14 cellular contexts compared by ENCODE assay signal in genomic region chr6:78093861-78094360, GRCh38.
DNase-seq lines count a peak whose midpoint lies in the region; ATAC-seq, FAIRE-seq and TF ChIP-seq lines count a peak whose summit lies in the region.
"Had no signal": no experiment of that assay in that cellular context is flagged by ENCODE, and none has a peak within 500 bp of the region (broad histone marks: within the 10 kb centered on the region; RNA-seq: fewer than 3 reads in every experiment).

No MANE protein-coding gene starts in this region.

- no peak for ATAC-seq in HG03571 (IDR thresholded peaks at IDR 0.05; ENCODE audit: unreplicated experiment)

- no peak for TF ChIP-seq CTCF in bronchial epithelial cell (IDR thresholded peaks at IDR 0.05; ENCODE audit: insufficient read depth, low read length, severe bottlenecking)
- TF ChIP-seq CTCF in GM20000 (IDR thresholded peaks at IDR 0.05; ENCODE audit: extremely low read depth, missing control alignments): no peak

- DNase-seq in ELF-1 (ENCODE audit: low read depth, low spot score) (peak; percentile 39), NCI-H748 (lab: John Stamatoyannopoulos, UW; ENCODE audit: unreplicated experiment) (peak; percentile 61), bronchial epithelial cell (ENCODE audit: low read depth) (peak; percentile 14), iPS DF 19.7 (ENCODE audit: low read depth, low spot score) (peak; percentile 15), GM20000 (ENCODE audit: low spot score) (no peak), dermis blood vessel endothelial cell (no peak), activated T-cell treated with anti-CD3 and anti-CD28 coated beads for 4 hours (no peak)
- DNase-seq: CD4-positive, CD25-positive, alpha-beta regulatory T cell; DMS53; GM23248; H7 had no signal

- no peaks in the 10 kb centered on the region for H3K27me3 ChIP-seq in bronchial epithelial cell (ENCODE audit: control insufficient read depth, insufficient read depth, low read length)

- no peak overlapping the region for H3K4me3 ChIP-seq in bronchial epithelial cell (ENCODE audit: low read depth, low read length)
- H3K4me3 ChIP-seq: GM23248 had no signal

- no peaks in the 10 kb centered on the region for H3K36me3 ChIP-seq in bronchial epithelial cell (ENCODE audit: control insufficient read depth, insufficient read depth, low read length)

- FAIRE-seq in bronchial epithelial cell (lab: Jason Lieb, UNC): no peak
- FAIRE-seq: GM18507, HTR-8/SVneo had no signal

Comparison
In these comparisons a context has a peak if more than half of its experiments do, and no peak if none do; other contexts are left out.
1. DNase-seq: peak in ELF-1 (single experiment), NCI-H748 (single experiment), bronchial epithelial cell (single experiment) and iPS DF 19.7 (single experiment); none in GM20000 (single experiment), dermis blood vessel endothelial cell (single experiment) and activated T-cell treated with anti-CD3 and anti-CD28 coated beads for 4 hours (single experiment).